Comparison of ENCODE assay signal across 26 cellular contexts in genomic region chr16:58862334-58863024, GRCh38.
DNase-seq lines count a peak whose midpoint lies in the region; ATAC-seq, FAIRE-seq and TF ChIP-seq lines count a peak whose summit lies in the region.
"Had no signal": no experiment of that assay in that cellular context is flagged by ENCODE, and none has a peak within 500 bp of the region (broad histone marks: within the 10 kb centered on the region; RNA-seq: fewer than 3 reads in every experiment).

No MANE protein-coding gene starts in this region.

- POLR2A ChIA-PET in HepG2 (lab: Yijun Ruan, JAX) = no interaction called here

- no peaks in the 10 kb centered on the region for H3K36me3 ChIP-seq in HepG2 (replicated peaks in 1 of 2; ENCODE audit: control insufficient read depth in 1 of 2, insufficient read depth in 2 of 2, low read length in 2 of 2)
- H3K36me3 ChIP-seq in right lobe of liver = no peaks in the 10 kb centered on the region
- H3K36me3 ChIP-seq: breast epithelium, stomach, transverse colon had no signal

- no peaks in the 10 kb centered on the region for H4K20me1 ChIP-seq in HepG2 (ENCODE audit: insufficient read depth, low read length)

- TF ChIP-seq EP300 in HepG2 (IDR thresholded peaks at IDR 0.05; ENCODE audit: low read depth in 2 of 2, low read length in 2 of 2) = no peak
- no peak for TF ChIP-seq EP300 in HepG2 (CRISPR knock-in tag; IDR thresholded peaks at IDR 0.05; ENCODE audit: borderline replicate concordance)

- BruUV-seq in HepG2 (replicated peaks; lab: Mats Ljungman, UMichigan) = no TSS peak

- no peak overlapping the region for H3K27ac ChIP-seq in HepG2 (ENCODE audit: extremely low read length, insufficient read depth, low read length)
- H3K27ac ChIP-seq in right lobe of liver = no peak overlapping the region
- H3K27ac ChIP-seq: breast epithelium, stomach, transverse colon had no signal

- no peak overlapping the region for H3K4me2 ChIP-seq in HepG2 (ENCODE audit: low read depth, low read length)

- TF ChIP-seq CTCF in HepG2 (CRISPR knock-in tag; IDR thresholded peaks at IDR 0.05) (no peak), right lobe of liver (IDR thresholded peaks at IDR 0.05) (no peak)

- no peaks in the 10 kb centered on the region for H3K36me3 Mint-ChIP-seq in activated naive CD8-positive, alpha-beta T cell treated with anti-CD3 and anti-CD28 coated beads, Interleukin-2, amount 50 U/mL, for 24 hours (ENCODE audit: low read depth)
- H3K36me3 Mint-ChIP-seq: naive B cell had no signal

- H3K27ac Mint-ChIP-seq in activated naive CD8-positive, alpha-beta T cell treated with anti-CD3 and anti-CD28 coated beads, Interleukin-2, amount 50 U/mL, for 24 hours = no peak overlapping the region
- H3K27ac Mint-ChIP-seq: effector memory CD8-positive, alpha-beta T cell had no signal

- H3K79me2 ChIP-seq in HepG2 (ENCODE audit: insufficient read depth, low read length) = no peaks in the 10 kb centered on the region

- in situ Hi-C loops in HepG2 (cut with HindIII; ENCODE audit: extremely low pct_ligation_motif_present, low pct_unique_long_range_greater_than_20kb) = no loop called here

- no peaks in the 10 kb centered on the region for H3K4me1 Mint-ChIP-seq in activated naive CD8-positive, alpha-beta T cell treated with anti-CD3 and anti-CD28 coated beads, Interleukin-2, amount 50 U/mL, for 24 hours
- H3K4me1 Mint-ChIP-seq: naive B cell had no signal

- TF ChIP-seq RAD21 in HepG2 (CRISPR knock-in tag; IDR thresholded peaks at IDR 0.05) = no peak

- no peaks in the 10 kb centered on the region for H3K9me3 Mint-ChIP-seq in activated naive CD8-positive, alpha-beta T cell treated with anti-CD3 and anti-CD28 coated beads, Interleukin-2, amount 50 U/mL, for 24 hours

- H3K4me3 ChIP-seq in HepG2 (replicated peaks in 1 of 3; ENCODE audit: insufficient read depth in 1 of 3, low read depth in 2 of 3, low read length in 3 of 3) = no peak overlapping the region
- no peak overlapping the region for H3K4me3 ChIP-seq in right lobe of liver
- H3K4me3 ChIP-seq: breast epithelium, stomach, transverse colon had no signal

- DNase-seq in HepG2 (ENCODE audit: low spot score) (no peak), right lobe of liver (no peak), NCI-H748 treated with DMSO at 0.1 percent for 48 hours (lab: John Stamatoyannopoulos, UW) (peak; percentile 3), iPS DF 19.7 (ENCODE audit: low read depth, low spot score) (peak; percentile 93), pons (ENCODE audit: low spot score) (no peak), SHP77 treated with DMSO at 0.1 percent for 48 hours (lab: John Stamatoyannopoulos, UW) (no peak)
- no peak for DNase-seq in activated naive CD8-positive, alpha-beta T cell treated with anti-CD3 and anti-CD28 coated beads, Interleukin-2, amount 50 U/mL, for 24 hours
- DNase-seq: activated CD4-positive, alpha-beta T cell treated with anti-CD3 and anti-CD28 coated beads for 1 hour; activated T-cell treated with anti-CD3 and anti-CD28 coated beads, Interleukin-2, amount 50 U/mL, for 1 hour; DND-41; effector memory CD8-positive, alpha-beta T cell; GOT3; KG1; MV-4-11; naive B cell; NCI-H187 treated with DMSO at 0.1 percent for 48 hours; NCI-H2227 treated with DMSO at 0.1 percent for 48 hours; right cardiac atrium; stomach; transverse colon had no signal

- H3K27me3 ChIP-seq in HepG2 (ENCODE audit: control insufficient read depth in 1 of 2, insufficient read depth in 2 of 2, low read length in 2 of 2) (no peaks in the 10 kb centered on the region), right lobe of liver (no peaks in the 10 kb centered on the region)
- H3K27me3 ChIP-seq: breast epithelium, stomach, transverse colon had no signal

- no peak overlapping the region for H2AFZ ChIP-seq in HepG2 (ENCODE audit: low read length)

- H3K27me3 Mint-ChIP-seq in activated naive CD8-positive, alpha-beta T cell treated with anti-CD3 and anti-CD28 coated beads, Interleukin-2, amount 50 U/mL, for 24 hours = peaks cover 4% of the 10 kb centered on the region

- intact Hi-C loops in HepG2 (cut with micrococcal nuclease; ENCODE audit: unreplicated experiment) = no loop called here
- intact Hi-C loops in right lobe of liver (cut with DNase I) = no loop called here

- FAIRE-seq in HepG2 (lab: Jason Lieb, UNC) = no peak
- FAIRE-seq: A204.1, colon, TTC549 had no signal

- no peak overlapping the region for H3K9ac ChIP-seq in HepG2 (ENCODE audit: insufficient read depth, low read depth, low read length)

- H3K4me1 ChIP-seq in HepG2 (ENCODE audit: insufficient read depth, low read length) = no peaks in the 10 kb centered on the region
- no peaks in the 10 kb centered on the region for H3K4me1 ChIP-seq in right lobe of liver
- H3K4me1 ChIP-seq: breast epithelium, stomach, transverse colon had no signal

- H3K4me3 Mint-ChIP-seq in activated naive CD8-positive, alpha-beta T cell treated with anti-CD3 and anti-CD28 coated beads, Interleukin-2, amount 50 U/mL, for 24 hours = no peak overlapping the region
- H3K4me3 Mint-ChIP-seq: effector memory CD8-positive, alpha-beta T cell; naive B cell had no signal

- H3K9me3 ChIP-seq in HepG2 (ENCODE audit: low read length) = no peaks in the 10 kb centered on the region
- no peaks in the 10 kb centered on the region for H3K9me3 ChIP-seq in right lobe of liver
- H3K9me3 ChIP-seq: breast epithelium, stomach, transverse colon had no signal

- no peak for TF ChIP-seq POLR2A in HepG2 (IDR thresholded peaks at IDR 0.05; ENCODE audit: insufficient read depth in 1 of 2, low read depth in 2 of 2, low read length in 2 of 2)
- TF ChIP-seq POLR2A in right lobe of liver (IDR thresholded peaks at IDR 0.05) = no peak

- ATAC-seq in HepG2 (no peak), right lobe of liver (no peak), HG03039 (IDR thresholded peaks at IDR 0.05; ENCODE audit: unreplicated experiment) (no peak)
- no peak for ATAC-seq in activated naive CD8-positive, alpha-beta T cell treated with anti-CD3 and anti-CD28 coated beads, Interleukin-2, amount 50 U/mL, for 24 hours
- ATAC-seq: effector memory CD8-positive, alpha-beta T cell; left lobe of liver; right cardiac atrium had no signal

- WGBS in HepG2 (ENCODE audit: low lambda C conversion rate) = 1% methylated on average over 9 of the region's 9 CpGs
- 69% methylated on average over 9 of the region's 9 CpGs for WGBS in right lobe of liver (ENCODE audit: insufficient coverage, low coverage, low lambda C conversion rate, missing lambda C conversion rate)

- CTCF ChIA-PET in HepG2 (lab: Yijun Ruan, JAX; ENCODE audit: low intra/inter-chr PET ratio, low total read pairs) = no interaction called here

TF ChIP-seq in HepG2, 621 proteins besides CTCF, POLR2A, EP300 and RAD21 (continues in another document):
- TF ChIP-seq ZXDC (CRISPR knock-in tag; IDR thresholded peaks at IDR 0.05) = no peak
- 0 out of 2 replicates have a peak, but pooled peaks have one; percentile 11 for TF ChIP-seq CREB1 (IDR thresholded peaks at IDR 0.05)
- TF ChIP-seq CREB1 (CRISPR knock-in tag; IDR thresholded peaks at IDR 0.05) = no peak
- TF ChIP-seq ZNF382 (CRISPR knock-in tag; IDR thresholded peaks at IDR 0.05; ENCODE audit: borderline replicate concordance) = no peak
- no peak for TF ChIP-seq PBX2 (CRISPR knock-in tag; IDR thresholded peaks at IDR 0.05)
- TF ChIP-seq KLF13 (CRISPR knock-in tag; IDR thresholded peaks at IDR 0.05) = no peak
- 0 out of 4 replicates have a peak, but pooled peaks of 1 of the 2 experiments have one; percentile 26 for TF ChIP-seq MAFK (conservative IDR thresholded peaks at IDR 0.05 in 1 of 2, IDR thresholded peaks at IDR 0.05 in 1 of 2; ENCODE audit: low read length in 2 of 2)
- TF ChIP-seq ATM (IDR thresholded peaks at IDR 0.05; ENCODE audit: borderline replicate concordance) = no peak
- no peak for TF ChIP-seq STAG1 (CRISPR knock-in tag; IDR thresholded peaks at IDR 0.05)
- TF ChIP-seq EED (CRISPR knock-in tag; IDR thresholded peaks at IDR 0.05) = no peak
- no peak for TF ChIP-seq ZNF460 (CRISPR knock-in tag; IDR thresholded peaks at IDR 0.05; ENCODE audit: borderline replicate concordance)
- TF ChIP-seq NFE2L2 (IDR thresholded peaks at IDR 0.05; ENCODE audit: low read length) = no peak

Comparison
In these comparisons a context has a peak if more than half of its experiments do, and no peak if none do; other contexts are left out.
1. DNase-seq: peak in NCI-H748 treated with DMSO at 0.1 percent for 48 hours (single experiment) and iPS DF 19.7 (single experiment); none in HepG2 (single experiment), right lobe of liver (0 of 3), pons (single experiment), SHP77 treated with DMSO at 0.1 percent for 48 hours (single experiment) and activated naive CD8-positive, alpha-beta T cell treated with anti-CD3 and anti-CD28 coated beads, Interleukin-2, amount 50 U/mL, for 24 hours (single experiment).